In the genomic region with DNA sequence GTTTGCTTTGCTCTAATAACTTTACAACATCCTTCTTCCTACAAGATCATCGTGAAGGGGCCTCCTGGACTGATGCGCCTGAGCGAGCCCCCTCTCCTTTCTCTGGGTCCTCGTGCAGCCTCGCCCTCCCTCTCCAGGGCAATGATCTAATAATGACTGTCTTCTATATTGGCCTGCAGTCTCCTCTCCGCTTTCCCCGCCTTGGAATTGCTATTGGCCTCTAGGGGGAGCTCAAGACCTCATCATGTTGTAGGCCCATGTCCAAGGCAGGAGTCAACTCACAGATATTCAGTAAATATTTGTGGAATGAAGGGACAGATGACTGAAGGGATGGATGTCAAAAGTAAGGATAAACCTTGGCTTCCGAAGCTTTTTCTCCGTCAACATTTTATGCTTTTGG, we compare ENCODE assay signal across 8 cellular contexts.
DNase-seq lines count a peak whose midpoint lies in the region; ATAC-seq and TF ChIP-seq lines count a peak whose summit lies in the region.

No MANE protein-coding gene starts in this region.

- no peak overlapping the region for H2AFZ ChIP-seq in trophoblast cell (ENCODE audit: insufficient read depth, low read length, poor library complexity)

- H3K36me3 ChIP-seq in trophoblast cell (ENCODE audit: control insufficient read depth in 1 of 2, insufficient read depth in 2 of 2, low read length in 2 of 2) = no peaks in the 10 kb centered on the region

- no peaks in the 10 kb centered on the region for H3K4me1 ChIP-seq in foreskin keratinocyte
- H3K4me1 ChIP-seq in trophoblast cell (ENCODE audit: control insufficient read depth in 1 of 2, insufficient read depth in 2 of 2, low read length in 2 of 2) = no peaks in the 10 kb centered on the region

- no peak overlapping the region for H3K9ac ChIP-seq in trophoblast cell (ENCODE audit: low read length)

- peak; percentile 47 for DNase-seq in activated CD8-positive, alpha-beta memory T cell treated with anti-CD3 and anti-CD28 coated beads, Interleukin-2, amount 50 U/mL, for 48 hours
- no peak for DNase-seq in activated CD8-positive, alpha-beta memory T cell treated with anti-CD3 and anti-CD28 coated beads for 24 hours
- DNase-seq in NCI-H1694 (lab: John Stamatoyannopoulos, UW) = peak; percentile 84
- peak in 1 of 2 donors; percentile 25 for DNase-seq in foreskin keratinocyte
- peak; percentile 16 to 74 for DNase-seq in trophoblast cell

- H4K12ac ChIP-seq in trophoblast cell (ENCODE audit: low read depth, low read length) = no peak overlapping the region

- TF ChIP-seq CTCF in foreskin keratinocyte (conservative IDR thresholded peaks at IDR 0.05) = peak; percentile 72

- ATAC-seq in SK-N-SH treated with all-trans-retinoic acid at 6 μM for 48 hours (peak; percentile 66), foreskin keratinocyte (peak; percentile 68), GM21367 (IDR thresholded peaks at IDR 0.05; ENCODE audit: unreplicated experiment) (no peak), HG03469 (IDR thresholded peaks at IDR 0.05; ENCODE audit: unreplicated experiment) (no peak)

- no peak overlapping the region for H4K8ac ChIP-seq in trophoblast cell (ENCODE audit: low read depth, low read length)

- no peak overlapping the region for H3K4me3 ChIP-seq in trophoblast cell (ENCODE audit: low read depth, low read length)

- no CpG with 5 or more reads among the region's 9 CpGs for WGBS in trophoblast cell (ENCODE audit: extremely low coverage, insufficient coverage, insufficient read length)

- H3K4me2 ChIP-seq in trophoblast cell (ENCODE audit: low read length) = no peak overlapping the region

- H3K79me1 ChIP-seq in trophoblast cell (ENCODE audit: low read length) = no peaks in the 10 kb centered on the region

- H3K18ac ChIP-seq in trophoblast cell (ENCODE audit: low read length) = no peak overlapping the region

- H3K4ac ChIP-seq in trophoblast cell (ENCODE audit: low read depth, low read length) = no peak overlapping the region

- no peak overlapping the region for H3K27ac ChIP-seq in foreskin keratinocyte
- H3K27ac ChIP-seq in trophoblast cell (ENCODE audit: low read depth, low read length) = no peak overlapping the region

- no peak overlapping the region for H2BK5ac ChIP-seq in trophoblast cell (ENCODE audit: low read depth, low read length, poor library complexity)

- no peak overlapping the region for H2BK120ac ChIP-seq in trophoblast cell (ENCODE audit: insufficient read depth, low read length, poor library complexity)

- no peak overlapping the region for H3K14ac ChIP-seq in trophoblast cell (ENCODE audit: low read length)

- H2AK5ac ChIP-seq in trophoblast cell (ENCODE audit: low read length) = no peak overlapping the region

- H3K23ac ChIP-seq in trophoblast cell (ENCODE audit: low read length) = no peak overlapping the region

- H2BK12ac ChIP-seq in trophoblast cell (ENCODE audit: low read length) = no peak overlapping the region

- H3K9me3 ChIP-seq in trophoblast cell (ENCODE audit: insufficient read depth, low read depth, low read length) = no peaks in the 10 kb centered on the region

- H3K79me2 ChIP-seq in trophoblast cell (ENCODE audit: control insufficient read depth, insufficient read depth, low read length, poor library complexity) = no peaks in the 10 kb centered on the region

- no peak overlapping the region for H4K91ac ChIP-seq in trophoblast cell (ENCODE audit: low read depth, low read length)

- H3K27me3 ChIP-seq in foreskin keratinocyte = no peaks in the 10 kb centered on the region
- no peaks in the 10 kb centered on the region for H3K27me3 ChIP-seq in trophoblast cell (ENCODE audit: insufficient read depth, low read length)

TF ChIP-seq in SK-N-SH treated with all-trans-retinoic acid at 6 μM for 48 hours, 23 proteins besides CTCF, POLR2A, EP300 and RAD21:
- TF ChIP-seq BACH2 (CRISPR knock-in tag; IDR thresholded peaks at IDR 0.05; ENCODE audit: borderline replicate concordance) (no peak), TCF4 (CRISPR knock-in tag; IDR thresholded peaks at IDR 0.05; ENCODE audit: borderline replicate concordance) (0 out of 2 replicates have a peak, but pooled peaks have one; percentile 20), ZNF70 (CRISPR knock-in tag; IDR thresholded peaks at IDR 0.05) (peak; percentile 100), ZNF8 (CRISPR knock-in tag; IDR thresholded peaks at IDR 0.05) (no peak), ESRRG (CRISPR knock-in tag; IDR thresholded peaks at IDR 0.05) (no peak), CREB5 (CRISPR knock-in tag; IDR thresholded peaks at IDR 0.05; ENCODE audit: low read depth) (no peak), TSHZ2 (CRISPR knock-in tag; IDR thresholded peaks at IDR 0.05) (0 out of 2 replicates have a peak, but pooled peaks have one; percentile 17), SNAI2 (CRISPR knock-in tag; IDR thresholded peaks at IDR 0.05) (no peak), PPARA (CRISPR knock-in tag; IDR thresholded peaks at IDR 0.05; ENCODE audit: borderline replicate concordance) (no peak)

Comparison
In these comparisons a context has a peak if more than half of its experiments do, and no peak if none do; other contexts are left out.
1. ATAC-seq: peak in SK-N-SH treated with all-trans-retinoic acid at 6 μM for 48 hours (single experiment) and foreskin keratinocyte (single experiment); none in GM21367 (single experiment) and HG03469 (single experiment).